Comparison of ENCODE assay signal across 17 cellular contexts in genomic region chr11:111960916-111961315, GRCh38. TPM values are rescaled to one million over a fixed set of nuclear protein-coding genes. Genes with fewer than 3 reads are reported as not detected.
DNase-seq lines count a peak whose midpoint lies in the region; ATAC-seq and TF ChIP-seq lines count a peak whose summit lies in the region.
"Had no signal": no experiment of that assay in that cellular context is flagged by ENCODE, and none has a peak within 500 bp of the region (broad histone marks: within the 10 kb centered on the region; RNA-seq: fewer than 3 reads in every experiment).

No MANE protein-coding gene starts in this region.

- no peak overlapping the region for H3K4me2 ChIP-seq in osteoblast (ENCODE audit: insufficient read depth, low read length)
- H3K4me2 ChIP-seq: BLaER1 had no signal

- no peaks in the 10 kb centered on the region for H4K20me1 ChIP-seq in osteoblast (ENCODE audit: insufficient read depth, low read length)
- H4K20me1 ChIP-seq: BLaER1 had no signal

- H3K27me3 ChIP-seq in osteoblast (ENCODE audit: insufficient read depth, low read length): no peaks in the 10 kb centered on the region
- H3K27me3 ChIP-seq: BLaER1 had no signal

- ATAC-seq in activated T-helper 17 cell treated with anti-CD3 and anti-CD28 coated beads, Interleukin-2, amount 50 U/mL, for 72 hours (replicated peaks): peak; percentile 16
- ATAC-seq in HG03354 (IDR thresholded peaks at IDR 0.05; ENCODE audit: poor library complexity, severe bottlenecking, unreplicated experiment): no peak
- ATAC-seq: activated CD8-positive, alpha-beta T cell treated with anti-CD3 and anti-CD28 coated beads for 36 hours; stimulated activated naive B cell treated with anti-CD40 and anti-IgM and Interleukin-4, amounts not matched to agents 10 μg/mL and 1 μg/mL and 100 μg/mL, for 72 hours had no signal

- no peaks in the 10 kb centered on the region for H3K79me2 ChIP-seq in osteoblast (ENCODE audit: insufficient read depth, low read length)

- H3K4me1 Mint-ChIP-seq in activated T-helper 17 cell treated with anti-CD3 and anti-CD28 coated beads, Interleukin-2, amount 50 U/mL, for 72 hours: peaks cover 5% of the 10 kb centered on the region
- no peaks in the 10 kb centered on the region for H3K4me1 Mint-ChIP-seq in activated naive CD4-positive, alpha-beta T cell treated with anti-CD3 and anti-CD28 coated beads, Interleukin-2, amount 10 ng/mL, durations not matched to agents 7 days and 5 days
- H3K4me1 Mint-ChIP-seq: stimulated activated naive B cell treated with anti-CD40 and anti-IgM and Interleukin-4, amounts not matched to agents 10 μg/mL and 1 μg/mL and 100 μg/mL, for 72 hours had no signal

- no peak overlapping the region for H3K4me3 Mint-ChIP-seq in activated T-helper 17 cell treated with anti-CD3 and anti-CD28 coated beads, Interleukin-2, amount 50 U/mL, for 72 hours
- no peak overlapping the region for H3K4me3 Mint-ChIP-seq in activated naive CD4-positive, alpha-beta T cell treated with anti-CD3 and anti-CD28 coated beads, Interleukin-2, amount 10 ng/mL, durations not matched to agents 7 days and 5 days
- H3K4me3 Mint-ChIP-seq: activated CD8-positive, alpha-beta T cell treated with anti-CD3 and anti-CD28 coated beads for 36 hours; stimulated activated naive B cell treated with anti-CD40 and anti-IgM and Interleukin-4, amounts not matched to agents 10 μg/mL and 1 μg/mL and 100 μg/mL, for 72 hours had no signal

- H3K36me3 ChIP-seq in osteoblast (ENCODE audit: insufficient read depth, low read length): peaks cover 5% of the 10 kb centered on the region

- H3K27me3 Mint-ChIP-seq in activated T-helper 17 cell treated with anti-CD3 and anti-CD28 coated beads, Interleukin-2, amount 50 U/mL, for 72 hours: no peaks in the 10 kb centered on the region
- H3K27me3 Mint-ChIP-seq in activated naive CD4-positive, alpha-beta T cell treated with anti-CD3 and anti-CD28 coated beads, Interleukin-2, amount 10 ng/mL, durations not matched to agents 7 days and 5 days: no peaks in the 10 kb centered on the region
- H3K27me3 Mint-ChIP-seq: activated CD8-positive, alpha-beta T cell treated with anti-CD3 and anti-CD28 coated beads for 36 hours had no signal

- no peaks in the 10 kb centered on the region for H3K9me3 Mint-ChIP-seq in activated T-helper 17 cell treated with anti-CD3 and anti-CD28 coated beads, Interleukin-2, amount 50 U/mL, for 72 hours
- H3K9me3 Mint-ChIP-seq in activated naive CD4-positive, alpha-beta T cell treated with anti-CD3 and anti-CD28 coated beads, Interleukin-2, amount 10 ng/mL, durations not matched to agents 7 days and 5 days: no peaks in the 10 kb centered on the region
- H3K9me3 Mint-ChIP-seq: activated CD8-positive, alpha-beta T cell treated with anti-CD3 and anti-CD28 coated beads for 36 hours had no signal

- CTCF ChIA-PET in activated naive CD4-positive, alpha-beta T cell treated with anti-CD3 and anti-CD28 coated beads, Interleukin-2, amount 10 ng/mL, durations not matched to agents 7 days and 5 days (lab: Charles Lee): no interaction called here

- no peak overlapping the region for H2AFZ ChIP-seq in osteoblast (ENCODE audit: low read length)

- TF ChIP-seq CTCF in osteoblast (IDR thresholded peaks at IDR 0.05; ENCODE audit: extremely low read depth, low read depth, low read length): no peak

- peak overlapping the region; percentile 60 for H3K27ac Mint-ChIP-seq in activated T-helper 17 cell treated with anti-CD3 and anti-CD28 coated beads, Interleukin-2, amount 50 U/mL, for 72 hours
- H3K27ac Mint-ChIP-seq in activated naive CD4-positive, alpha-beta T cell treated with anti-CD3 and anti-CD28 coated beads, Interleukin-2, amount 10 ng/mL, durations not matched to agents 7 days and 5 days: no peak overlapping the region
- H3K27ac Mint-ChIP-seq: activated CD8-positive, alpha-beta T cell treated with anti-CD3 and anti-CD28 coated beads for 36 hours; stimulated activated naive B cell treated with anti-CD40 and anti-IgM and Interleukin-4, amounts not matched to agents 10 μg/mL and 1 μg/mL and 100 μg/mL, for 72 hours had no signal

- no peaks in the 10 kb centered on the region for H3K4me1 ChIP-seq in osteoblast (ENCODE audit: insufficient read depth, low read length)
- H3K4me1 ChIP-seq: BLaER1 had no signal

- H3K36me3 Mint-ChIP-seq in activated T-helper 17 cell treated with anti-CD3 and anti-CD28 coated beads, Interleukin-2, amount 50 U/mL, for 72 hours (ENCODE audit: low read depth): no peaks in the 10 kb centered on the region
- H3K36me3 Mint-ChIP-seq in activated naive CD4-positive, alpha-beta T cell treated with anti-CD3 and anti-CD28 coated beads, Interleukin-2, amount 10 ng/mL, durations not matched to agents 7 days and 5 days: no peaks in the 10 kb centered on the region
- H3K36me3 Mint-ChIP-seq: stimulated activated naive B cell treated with anti-CD40 and anti-IgM and Interleukin-4, amounts not matched to agents 10 μg/mL and 1 μg/mL and 100 μg/mL, for 72 hours had no signal

- no peak overlapping the region for H3K4me3 ChIP-seq in osteoblast (ENCODE audit: insufficient read depth, low read length)
- H3K4me3 ChIP-seq: BLaER1 had no signal

- no peaks in the 10 kb centered on the region for H3K9me3 ChIP-seq in osteoblast (ENCODE audit: low read depth, low read length)

- peak; percentile 48 for DNase-seq in HK-2 (ENCODE audit: unreplicated experiment)
- peak; percentile 63 for DNase-seq in iPS-NIHi11 (ENCODE audit: low spot score)
- DNase-seq in renal cortical epithelial cell (ENCODE audit: low read depth): peak; percentile 82
- DNase-seq in osteoblast (ENCODE audit: insufficient read length, low spot score, missing footprints): no peak
- no peak for DNase-seq in activated naive CD4-positive, alpha-beta T cell treated with anti-CD3 and anti-CD28 coated beads, Interleukin-2, amount 10 ng/mL, durations not matched to agents 7 days and 5 days
- DNase-seq in NCI-H446 (lab: John Stamatoyannopoulos, UW): no peak
- DNase-seq: activated CD8-positive, alpha-beta T cell treated with anti-CD3 and anti-CD28 coated beads for 36 hours; caudate nucleus; HCEC 1CT; NCI-H510A treated with DMSO at 0.1 percent for 48 hours; stimulated activated CD4-positive, alpha-beta T cell treated with anti-CD3 and anti-CD28 coated beads, Interleukin-4, amount 100 ng/mL, for 24 hours; stimulated activated naive B cell treated with anti-CD40 and anti-IgM and Interleukin-4, amounts not matched to agents 10 μg/mL and 1 μg/mL and 100 μg/mL, for 72 hours had no signal

- H3K27ac ChIP-seq in osteoblast (ENCODE audit: low read depth, low read length): no peak overlapping the region
- H3K27ac ChIP-seq: BLaER1 had no signal

RNA-seq across cellular contexts. Expression of gene DIXDC1, which starts 23.8 kb away (rescaled TPM):
- 10 to 100 TPM; 11.3 to 27.4 TPM for total RNA-seq in activated T-helper 17 cell treated with anti-CD3 and anti-CD28 coated beads, Interleukin-2, amount 50 U/mL, for 72 hours
- 58.9 and 64.7 TPM in 2 replicates for total RNA-seq in renal cortical epithelial cell
- 27.4 and 28.6 TPM in 2 replicates for total RNA-seq in osteoblast

RNA-seq across cellular contexts. Expression of gene C11orf52, which starts 42.2 kb away (rescaled TPM):
- not detected for total RNA-seq in activated T-helper 17 cell treated with anti-CD3 and anti-CD28 coated beads, Interleukin-2, amount 50 U/mL, for 72 hours
- 9.2 and 15.3 TPM in 2 replicates for total RNA-seq in renal cortical epithelial cell
- 1.2 and 1.4 TPM in 2 replicates for total RNA-seq in osteoblast
- total RNA-seq: activated CD8-positive, alpha-beta T cell treated with anti-CD3 and anti-CD28 coated beads for 36 hours; mononuclear cell; RPMI7951 had no signal

RNA-seq across cellular contexts. Expression of gene HSPB2, which starts 48.4 kb away (rescaled TPM):
- under 1 TPM in 1 of 2 donors, not detected in 1; 0.32 TPM for total RNA-seq in activated T-helper 17 cell treated with anti-CD3 and anti-CD28 coated beads, Interleukin-2, amount 50 U/mL, for 72 hours
- total RNA-seq in renal cortical epithelial cell (0.10 and 0.69 TPM in 2 replicates), osteoblast (2.1 and 2.2 TPM in 2 replicates)
- total RNA-seq: activated CD8-positive, alpha-beta T cell treated with anti-CD3 and anti-CD28 coated beads for 36 hours; mononuclear cell; RPMI7951 had no signal

RNA-seq across cellular contexts. Expression of gene CRYAB, which starts 49.3 kb away (rescaled TPM):
- not detected for total RNA-seq in activated T-helper 17 cell treated with anti-CD3 and anti-CD28 coated beads, Interleukin-2, amount 50 U/mL, for 72 hours
- 63.0 and 179 TPM in 2 replicates for total RNA-seq in renal cortical epithelial cell
- total RNA-seq in osteoblast: 54.3 and 55.4 TPM in 2 replicates
- total RNA-seq: activated CD8-positive, alpha-beta T cell treated with anti-CD3 and anti-CD28 coated beads for 36 hours; mononuclear cell; RPMI7951 had no signal

Comparison
In these comparisons a context has a peak if more than half of its experiments do, and no peak if none do; other contexts are left out.
1. DNase-seq: peak in HK-2 (single experiment), iPS-NIHi11 (single experiment) and renal cortical epithelial cell (single experiment); none in osteoblast (single experiment), activated naive CD4-positive, alpha-beta T cell treated with anti-CD3 and anti-CD28 coated beads, Interleukin-2, amount 10 ng/mL, durations not matched to agents 7 days and 5 days (single experiment) and NCI-H446 (0 of 2).